30 cellular contexts compared by ENCODE assay signal in genomic region chr11:78855146-78855545, GRCh38.
"Had no signal": no experiment of that assay in that cellular context is flagged by ENCODE, and none has a peak within 500 bp of the region (broad histone marks: within the 10 kb centered on the region; RNA-seq: fewer than 3 reads in every experiment).

No MANE protein-coding gene starts in this region.

- H3K36me3 ChIP-seq: adrenal gland, breast epithelium, Peyer's patch, WERI-Rb-1 had no signal

- H3K4me3 ChIP-seq: adrenal gland, body of pancreas, breast epithelium, K562, Peyer's patch had no signal

- H3K36me3 Mint-ChIP-seq: activated CD8-positive, alpha-beta memory T cell treated with anti-CD3 and anti-CD28 coated beads, Interleukin-2, amount 10 ng/mL, durations not matched to agents 7 days and 5 days; activated naive CD8-positive, alpha-beta T cell treated with anti-CD3 and anti-CD28 coated beads for 36 hours had no signal

- H3K4me3 Mint-ChIP-seq: activated CD4-positive, alpha-beta memory T cell treated with anti-CD3 and anti-CD28 coated beads, Interleukin-2, amount 10 ng/mL, durations not matched to agents 7 days and 5 days; activated CD8-positive, alpha-beta memory T cell treated with anti-CD3 and anti-CD28 coated beads, Interleukin-2, amount 10 ng/mL, durations not matched to agents 7 days and 5 days; activated naive CD8-positive, alpha-beta T cell treated with anti-CD3 and anti-CD28 coated beads for 36 hours had no signal

- H3K27me3 ChIP-seq: adrenal gland, body of pancreas, breast epithelium, Peyer's patch had no signal

- H3K4me1 Mint-ChIP-seq: activated CD4-positive, alpha-beta memory T cell treated with anti-CD3 and anti-CD28 coated beads, Interleukin-2, amount 10 ng/mL, durations not matched to agents 7 days and 5 days; activated naive CD8-positive, alpha-beta T cell treated with anti-CD3 and anti-CD28 coated beads for 36 hours had no signal

- H3K4me1 ChIP-seq: adrenal gland, body of pancreas, breast epithelium, Peyer's patch had no signal

- ATAC-seq: activated CD8-positive, alpha-beta memory T cell treated with anti-CD3 and anti-CD28 coated beads, Interleukin-2, amount 10 ng/mL, durations not matched to agents 7 days and 5 days; body of pancreas; K562; PC-3 had no signal

- H3K9me3 Mint-ChIP-seq: activated CD4-positive, alpha-beta memory T cell treated with anti-CD3 and anti-CD28 coated beads, Interleukin-2, amount 10 ng/mL, durations not matched to agents 7 days and 5 days; activated naive CD8-positive, alpha-beta T cell treated with anti-CD3 and anti-CD28 coated beads for 36 hours had no signal

- H3K27me3 Mint-ChIP-seq: activated CD4-positive, alpha-beta memory T cell treated with anti-CD3 and anti-CD28 coated beads, Interleukin-2, amount 10 ng/mL, durations not matched to agents 7 days and 5 days had no signal

- H3K27ac ChIP-seq: adrenal gland, body of pancreas, breast epithelium, Peyer's patch, WERI-Rb-1 had no signal

- H3K27ac Mint-ChIP-seq: activated CD4-positive, alpha-beta memory T cell treated with anti-CD3 and anti-CD28 coated beads, Interleukin-2, amount 10 ng/mL, durations not matched to agents 7 days and 5 days; activated CD8-positive, alpha-beta memory T cell treated with anti-CD3 and anti-CD28 coated beads, Interleukin-2, amount 10 ng/mL, durations not matched to agents 7 days and 5 days; activated naive CD8-positive, alpha-beta T cell treated with anti-CD3 and anti-CD28 coated beads for 36 hours had no signal

- DNase-seq: activated CD4-positive, alpha-beta memory T cell treated with anti-CD3 and anti-CD28 coated beads, Interleukin-2, amount 10 ng/mL, durations not matched to agents 7 days and 5 days; activated CD4-positive, alpha-beta T cell treated with anti-CD3 and anti-CD28 coated beads for 1 hour; activated CD4-positive, alpha-beta T cell treated with anti-CD3 and anti-CD28 coated beads for 48 hours; activated CD4-positive, CD25-positive, alpha-beta regulatory T cell; activated CD8-positive, alpha-beta memory T cell treated with anti-CD3 and anti-CD28 coated beads for 24 hours; activated CD8-positive, alpha-beta memory T cell treated with anti-CD3 and anti-CD28 coated beads, Interleukin-2, amount 10 ng/mL, durations not matched to agents 7 days and 5 days; activated CD8-positive, alpha-beta memory T cell treated with anti-CD3 and anti-CD28 coated beads, Interleukin-2, amount 50 U/mL, for 48 hours; activated effector memory CD4-positive, alpha-beta T cell treated with Interleukin-2 at 50 U/mL for 16 hours; activated naive CD4-positive, alpha-beta T cell; activated naive CD4-positive, alpha-beta T cell treated with anti-CD3 and anti-CD28 coated beads, Interleukin-2, amount 50 U/mL, for 16 hours; activated naive CD8-positive, alpha-beta T cell treated with anti-CD3 and anti-CD28 coated beads for 36 hours; activated T-cell treated with anti-CD3 and anti-CD28 coated beads, Interleukin-2, amount 50 U/mL, for 48 hours; adrenal gland; body of pancreas; NCI-H1092 treated with DMSO at 0.1 percent for 48 hours; NCI-H1417; NCI-H1930; NCI-H2081 treated with DMSO at 0.1 percent for 48 hours; NCI-H345; NCI-H526; NCI-H748 treated with DMSO at 0.1 percent for 48 hours; NK-92 treated with Interleukin-12 subunit alpha and Interleukin-12 subunit beta, amount 100 ng/mL, for 24 hours; PC-3; Peyer's patch; RPMI8226; SHP77 treated with DMSO at 0.1 percent for 48 hours; T1000; WERI-Rb-1 had no signal

- H3K9me3 ChIP-seq: adrenal gland, body of pancreas, breast epithelium, Peyer's patch had no signal
